Comparison of ENCODE assay signal across 21 cellular contexts in the genomic region with DNA sequence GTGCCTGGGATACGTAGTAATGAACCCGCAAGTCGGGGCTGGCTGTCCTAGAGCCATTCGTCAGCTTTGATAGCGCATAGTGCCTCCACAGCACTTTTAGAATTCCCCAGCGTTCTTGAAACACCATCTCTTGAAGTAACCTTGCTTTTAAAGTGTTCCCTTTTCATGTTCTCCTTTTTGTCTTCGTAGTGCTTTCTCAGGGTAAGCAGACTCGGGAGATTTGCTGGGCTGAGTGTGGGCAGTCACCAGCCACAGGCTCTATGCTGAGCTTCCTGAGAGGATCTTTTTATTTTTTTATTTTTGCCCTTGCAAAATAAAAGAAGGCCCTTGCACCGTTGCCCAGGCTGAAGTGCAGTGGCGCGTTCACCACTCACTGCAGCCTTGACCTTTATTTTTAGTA.
"Had no signal": no experiment of that assay in that cellular context is flagged by ENCODE, and none has a peak within 500 bp of the region (broad histone marks: within the 10 kb centered on the region; RNA-seq: fewer than 3 reads in every experiment).

No MANE protein-coding gene starts in this region.

- H3K9me3 ChIP-seq: breast epithelium, esophagus muscularis mucosa, sigmoid colon, upper lobe of left lung had no signal

- ATAC-seq: activated CD4-positive, alpha-beta T cell treated with anti-CD3 and anti-CD28 coated beads for 36 hours; activated naive CD4-positive, alpha-beta T cell treated with anti-CD3 and anti-CD28 coated beads, Interleukin-2, amount 50 U/mL, for 72 hours; activated T-cell treated with anti-CD3 and anti-CD28 coated beads, Interleukin-2, amount 50 U/mL, for 72 hours; natural killer cell; stimulated activated memory B cell treated with anti-CD40 and anti-IgM and Interleukin-4, amounts not matched to agents 10 μg/mL and 1 μg/mL and 100 μg/mL, for 72 hours; stimulated activated naive CD8-positive, alpha-beta T cell treated with anti-CD3 and anti-CD28 coated beads, Interleukin-15, amount 100 ng/mL, for 72 hours; T-cell had no signal

- H3K4me3 ChIP-seq: breast epithelium, esophagus muscularis mucosa, neural progenitor cell, sigmoid colon, upper lobe of left lung had no signal

- H3K27ac ChIP-seq: breast epithelium, esophagus muscularis mucosa, neural progenitor cell had no signal

- H3K4me1 ChIP-seq: breast epithelium, neural progenitor cell, upper lobe of left lung had no signal

- H3K27me3 ChIP-seq: breast epithelium, esophagus muscularis mucosa, neural progenitor cell, sigmoid colon, upper lobe of left lung had no signal

- DNase-seq: activated CD4-positive, alpha-beta T cell treated with anti-CD3 and anti-CD28 coated beads for 36 hours; activated CD4-positive, CD25-positive, alpha-beta regulatory T cell; activated naive CD4-positive, alpha-beta T cell; activated T-cell treated with anti-CD3 and anti-CD28 coated beads for 4 hours; activated T-cell treated with anti-CD3 and anti-CD28 coated beads, Interleukin-2, amount 50 U/mL, for 72 hours; central memory CD4-positive, alpha-beta T cell; foreskin melanocyte; mesendoderm; natural killer cell; sigmoid colon; small intestine; stimulated activated CD4-positive, alpha-beta T cell treated with anti-CD3 and anti-CD28 coated beads, Interleukin-4, amount 100 ng/mL, for 24 hours; stimulated activated naive CD8-positive, alpha-beta T cell treated with anti-CD3 and anti-CD28 coated beads, Interleukin-15, amount 100 ng/mL, for 72 hours; substantia nigra; T-cell; upper lobe of left lung had no signal
